Comparison of ENCODE assay signal across 11 cellular contexts in genomic region chr1:6027591-6027990, GRCh38. TPM values are rescaled to one million over a fixed set of nuclear protein-coding genes. Genes with fewer than 3 reads are reported as not detected.
DNase-seq lines count a peak whose midpoint lies in the region; ATAC-seq lines count a peak whose summit lies in the region.
"Had no signal": no experiment of that assay in that cellular context is flagged by ENCODE, and none has a peak within 500 bp of the region (broad histone marks: within the 10 kb centered on the region; RNA-seq: fewer than 3 reads in every experiment).

No MANE protein-coding gene starts in this region.

- WGBS in thymus: 12% methylated on average over 10 of the region's 10 CpGs

- H3K4me1 Mint-ChIP-seq in T-cell (peaks cover 61 to 69% (median 64%) of the 10 kb centered on the region in 3 donors), immature natural killer cell (peaks cover 76% of the 10 kb centered on the region in 2 donors)
- H3K4me1 Mint-ChIP-seq: nephron had no signal

- peak overlapping the region; percentile 87 to 95 (median 92) for H3K4me3 Mint-ChIP-seq in T-cell
- H3K4me3 Mint-ChIP-seq in immature natural killer cell: peak overlapping the region; percentile 88 to 97 (median 92)

- no peaks in the 10 kb centered on the region for H3K27me3 ChIP-seq in thymus (ENCODE audit: control insufficient read depth, insufficient read depth)

- H3K4me3 ChIP-seq in thymus (ENCODE audit: low read length): peak overlapping the region; percentile 50
- H3K4me3 ChIP-seq: cardiac muscle cell had no signal

- CTCF ChIA-PET in T-cell (lab: Charles Lee): no interaction called here

- H3K27ac ChIP-seq in thymus (ENCODE audit: low read depth): peak overlapping the region; percentile 89
- H3K27ac ChIP-seq: cardiac muscle cell had no signal

- peaks cover 33% of the 10 kb centered on the region for H3K4me1 ChIP-seq in thymus (ENCODE audit: control insufficient read depth, insufficient read depth, low read length)

- H3K9me3 Mint-ChIP-seq in T-cell (no peaks in the 10 kb centered on the region), immature natural killer cell (peaks cover 0 to 2% (median 0%) of the 10 kb centered on the region in 6 donors)
- H3K9me3 Mint-ChIP-seq: nephron had no signal

- POLR2A ChIA-PET in T-cell (lab: Charles Lee): interaction anchor here in 1 of 2 donors (0.6 to 0.8 kb wide), 2 partner anchors 33 to 35 kb away, joined by 4 to 6 read pairs; no protein-coding TSS in a partner anchor

- intact Hi-C loops in Right ventricle myocardium inferior (cut with DNase I): no loop called here
- intact Hi-C loops in left cardiac atrium (cut with DNase I): no loop called here

- DNase-seq in Right ventricle myocardium inferior (ENCODE audit: missing footprints): peak; percentile 55
- DNase-seq in left cardiac atrium: no peak
- DNase-seq in T-cell: no peak
- peak in 1 of 3 donors; percentile 20 for DNase-seq in immature natural killer cell
- DNase-seq in kidney tubule cell (ENCODE audit: low spot score): no peak
- DNase-seq in NCI-H526 (lab: John Stamatoyannopoulos, UW): no peak
- no peak for DNase-seq in NCI-H1436 treated with DMSO at 0.1 percent for 48 hours (lab: John Stamatoyannopoulos, UW)
- DNase-seq: NCI-H345 had no signal

- H3K9me3 ChIP-seq in thymus (ENCODE audit: control insufficient read depth): no peaks in the 10 kb centered on the region

- peaks cover 14% of the 10 kb centered on the region for H3K36me3 Mint-ChIP-seq in T-cell
- H3K36me3 Mint-ChIP-seq in immature natural killer cell: peaks cover 3 to 5% (median 4%) of the 10 kb centered on the region in 3 donors

- no peaks in the 10 kb centered on the region for H3K27me3 Mint-ChIP-seq in T-cell
- H3K27me3 Mint-ChIP-seq in immature natural killer cell (ENCODE audit: low read depth in 3 of 3): peaks cover 16 to 38% (median 20%) of the 10 kb centered on the region in 3 donors

- no peaks in the 10 kb centered on the region for H3K36me3 ChIP-seq in thymus (ENCODE audit: control insufficient read depth, insufficient read depth)
- H3K36me3 ChIP-seq: cardiac muscle cell had no signal

- H3K27ac Mint-ChIP-seq in T-cell: peak overlapping the region; percentile 95 to 98
- peak overlapping the region; percentile 98 to 100 (median 99) for H3K27ac Mint-ChIP-seq in immature natural killer cell
- H3K27ac Mint-ChIP-seq: nephron had no signal

- ATAC-seq in Right ventricle myocardium inferior: no peak
- no peak for ATAC-seq in left cardiac atrium
- ATAC-seq in T-cell (replicated peaks in 1 of 4): no peak

RNA-seq across cellular contexts. Expression of gene KCNAB2, which starts 18.1 kb away (rescaled TPM):
- total RNA-seq in Right ventricle myocardium inferior: 21.0 TPM
- 10 to 100 TPM; 13.2 to 14.7 TPM for total RNA-seq in left cardiac atrium
- 100 to 1,000 TPM; 181 to 270 (median 252) TPM for total RNA-seq in T-cell
- 10 to 100 TPM; 26.1 to 73.8 (median 42.7) TPM for polyA plus RNA-seq in immature natural killer cell
- polyA plus RNA-seq in thymus: 40.1 TPM

RNA-seq across cellular contexts. Expression of gene NPHP4, which starts 35.4 kb away (rescaled TPM):
- total RNA-seq in Right ventricle myocardium inferior: 4.8 TPM
- total RNA-seq in left cardiac atrium: 1 to 10 TPM; 5.1 to 7.3 TPM
- total RNA-seq in T-cell: 10 to 100 TPM in 1 of 5 donors, 1 to 10 TPM in 4; 9.0 to 10.5 (median 9.8) TPM
- 1 to 10 TPM in 1 of 3 donors, under 1 TPM in 2; 0.59 to 1.4 (median 1.00) TPM for polyA plus RNA-seq in immature natural killer cell
- polyA plus RNA-seq in thymus: 4.2 TPM
